21 cellular contexts compared by ENCODE assay signal in genomic region chr4:169266081-169266480, GRCh38. TPM values are rescaled to one million over a fixed set of nuclear protein-coding genes. Genes with fewer than 3 reads are reported as not detected.
DNase-seq lines count a peak whose midpoint lies in the region; ATAC-seq, FAIRE-seq and TF ChIP-seq lines count a peak whose summit lies in the region.
"Had no signal": no experiment of that assay in that cellular context is flagged by ENCODE, and none has a peak within 500 bp of the region (broad histone marks: within the 10 kb centered on the region; RNA-seq: fewer than 3 reads in every experiment).

No MANE protein-coding gene starts in this region.

- no peak for DNase-seq in GM12892 (ENCODE audit: insufficient read length)
- no peak for DNase-seq in PC-3
- peak; percentile 86 for DNase-seq in fibroblast of villous mesenchyme (ENCODE audit: low read depth)
- DNase-seq in NCI-H1930 (lab: John Stamatoyannopoulos, UW) = no peak
- DNase-seq in activated CD8-positive, alpha-beta memory T cell treated with anti-CD3 and anti-CD28 coated beads for 24 hours = no peak
- DNase-seq in upper lobe of right lung = no peak
- DNase-seq: activated CD4-positive, CD25-positive, alpha-beta regulatory T cell; activated CD8-positive, alpha-beta T cell treated with anti-CD3 and anti-CD28 coated beads for 36 hours; activated gamma-delta T cell; CD8-positive, alpha-beta memory T cell; colonic mucosa; head of caudate nucleus; KBM-7; left colon; naive thymus-derived CD4-positive, alpha-beta T cell; NCI-H2171 treated with DMSO at 0.1 percent for 48 hours; NCI-H526; ovary; right cardiac atrium; T-helper 9 cell had no signal

- no peak for TF ChIP-seq POLR2A in GM12892 (IDR thresholded peaks at IDR 0.05; ENCODE audit: low read depth, low read length)

- H3K79me2 ChIP-seq in PC-3 (ENCODE audit: low read length) = peaks cover 97% of the 10 kb centered on the region

- no peak overlapping the region for H2AFZ ChIP-seq in PC-3 (ENCODE audit: low read length)

- H4K20me1 ChIP-seq in PC-3 (ENCODE audit: low read length) = peaks cover 24% of the 10 kb centered on the region

- H3K27ac ChIP-seq in PC-3 (ENCODE audit: low read length) (no peak overlapping the region), upper lobe of right lung (no peak overlapping the region)
- H3K27ac ChIP-seq: colonic mucosa, ovary had no signal

- H3K27me3 ChIP-seq in PC-3 (ENCODE audit: low read length) = no peaks in the 10 kb centered on the region
- H3K27me3 ChIP-seq in skeletal muscle satellite cell (ENCODE audit: control insufficient read depth, insufficient read depth, low read length) = no peaks in the 10 kb centered on the region
- H3K27me3 ChIP-seq in upper lobe of right lung = no peaks in the 10 kb centered on the region
- H3K27me3 ChIP-seq: colonic mucosa, ovary had no signal

- no peaks in the 10 kb centered on the region for H3K9me3 ChIP-seq in PC-3 (ENCODE audit: low read length)
- H3K9me3 ChIP-seq in skeletal muscle satellite cell (replicated peaks; ENCODE audit: low read length) = no peaks in the 10 kb centered on the region
- no peaks in the 10 kb centered on the region for H3K9me3 ChIP-seq in upper lobe of right lung
- H3K9me3 ChIP-seq: colonic mucosa, ovary had no signal

- CTCF ChIA-PET in PC-3 (lab: Charles Lee) = interaction anchor here (0.6 kb wide), 1 partner anchor 256 kb away, joined by 5 read pairs; the partner anchor contains the start of gene CBR4

- FAIRE-seq in GM12892 (lab: Jason Lieb, UNC) = peak; percentile 30

- H3K4me1 ChIP-seq in PC-3 (ENCODE audit: insufficient read depth, low read length) = peaks cover 20% of the 10 kb centered on the region
- peaks cover 20% of the 10 kb centered on the region for H3K4me1 ChIP-seq in skeletal muscle satellite cell (ENCODE audit: control insufficient read depth, insufficient read depth, low read length)
- H3K4me1 ChIP-seq in upper lobe of right lung = peaks cover 30% of the 10 kb centered on the region

- peaks cover 25% of the 10 kb centered on the region for H3K36me3 ChIP-seq in PC-3 (ENCODE audit: low read depth, low read length)
- H3K36me3 ChIP-seq in skeletal muscle satellite cell (ENCODE audit: insufficient read depth, low read length) = peaks cover 50% of the 10 kb centered on the region
- no peaks in the 10 kb centered on the region for H3K36me3 ChIP-seq in upper lobe of right lung
- H3K36me3 ChIP-seq: colonic mucosa, ovary had no signal

- POLR2A ChIA-PET in PC-3 (lab: Charles Lee; ENCODE audit: unreplicated experiment) = no interaction called here

- H3K4me2 ChIP-seq in PC-3 (ENCODE audit: low read length) = peak overlapping the region; percentile 49
- peak overlapping the region; percentile 51 for H3K4me2 ChIP-seq in skeletal muscle satellite cell (ENCODE audit: low read length)

- no peak for TF ChIP-seq CTCF in PC-3 (conservative IDR thresholded peaks at IDR 0.05; ENCODE audit: low read depth, low read length)
- no peak for TF ChIP-seq CTCF in fibroblast of villous mesenchyme (IDR thresholded peaks at IDR 0.05; ENCODE audit: insufficient read depth, low read depth, low read length)
- TF ChIP-seq CTCF in upper lobe of right lung (IDR thresholded peaks at IDR 0.05) = no peak

- H3F3A ChIP-seq in PC-3 (ENCODE audit: low read length, unreplicated experiment) = no peaks in the 10 kb centered on the region

- no TSS peak for BruUV-seq in PC-3 (replicated peaks; lab: Mats Ljungman, UMichigan)

- H3K9ac ChIP-seq in PC-3 (ENCODE audit: low read length) (no peak overlapping the region), skeletal muscle satellite cell (ENCODE audit: low read depth, low read length) (no peak overlapping the region)

- H3K9me2 ChIP-seq in PC-3 (replicated peaks; ENCODE audit: low read length) = no peaks in the 10 kb centered on the region

- ATAC-seq in PC-3 (no peak), upper lobe of right lung (no peak)
- ATAC-seq: activated CD8-positive, alpha-beta T cell treated with anti-CD3 and anti-CD28 coated beads for 36 hours; left colon; naive thymus-derived CD4-positive, alpha-beta T cell had no signal

- H3K4me3 ChIP-seq in PC-3 (ENCODE audit: low read length) = peak overlapping the region; percentile 42; the same call in 1 of the 2 replicates
- peak overlapping the region; percentile 7 for H3K4me3 ChIP-seq in fibroblast of villous mesenchyme (ENCODE audit: low read depth, low read length)
- no peak overlapping the region for H3K4me3 ChIP-seq in skeletal muscle satellite cell (ENCODE audit: low read length)
- H3K4me3 ChIP-seq in upper lobe of right lung = no peak overlapping the region
- H3K4me3 ChIP-seq: colonic mucosa, ovary had no signal

- intact Hi-C loops in PC-3 (cut with micrococcal nuclease) (loop anchor here (5.0 kb wide), 3 partner anchors 114 to 254 kb away; partner anchors contain the start of gene CBR4), upper lobe of right lung (cut with DNase I) (no loop called here)

RNA-seq across cellular contexts. Expression of gene SH3RF1, which starts 4.7 kb away (rescaled TPM):
- polyA plus RNA-seq in GM12892 (2012; ENCODE audit: missing spikeins) = 3.8 TPM
- 20.2 and 21.0 TPM in 2 replicates for total RNA-seq in PC-3 (2014; rRNA removed)
- 29.3 and 41.9 TPM in 2 replicates for total RNA-seq in fibroblast of villous mesenchyme
- 14.7 and 16.6 TPM in 2 replicates for total RNA-seq in skeletal muscle satellite cell (2012; rRNA removed)
- total RNA-seq in upper lobe of right lung = 33.8 TPM
- polyA plus RNA-seq: CD8-positive, alpha-beta memory T cell; naive thymus-derived CD4-positive, alpha-beta T cell had no signal

Comparison
In these comparisons a context has a peak if more than half of its experiments do, and no peak if none do; other contexts are left out.
1. H3K4me3 ChIP-seq: peak in PC-3 (single experiment) and fibroblast of villous mesenchyme (single experiment); none in skeletal muscle satellite cell (single experiment) and upper lobe of right lung (single experiment).